ENCODE assay signal across 8 cellular contexts in the genomic region with DNA sequence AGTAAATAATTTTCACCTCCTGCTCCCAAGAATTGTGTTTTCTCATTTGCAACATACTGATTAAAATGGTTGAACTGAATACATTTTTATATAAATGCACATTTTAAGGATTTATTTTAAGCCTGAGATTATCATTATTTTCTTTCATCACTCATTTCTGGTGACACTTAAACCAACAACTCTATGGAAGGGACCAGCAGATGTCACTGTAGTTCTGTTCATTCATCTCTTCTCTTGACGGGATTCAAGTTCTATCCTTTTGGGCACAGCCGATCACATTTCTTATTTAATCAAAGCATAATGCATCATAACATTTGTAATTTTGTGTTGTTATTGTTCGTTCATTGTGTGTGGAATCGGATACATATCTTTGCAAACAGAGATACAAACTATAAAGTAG.
DNase-seq lines count a peak whose midpoint lies in the region; ATAC-seq, FAIRE-seq and TF ChIP-seq lines count a peak whose summit lies in the region.

No MANE protein-coding gene starts in this region.

- ATAC-seq in Right ventricle myocardium inferior: peak; percentile 57
- ATAC-seq in RWPE2 (ENCODE audit: low read depth): no peak
- ATAC-seq in sciatic nerve: peak; percentile 82
- ATAC-seq in esophagus mucosa: no peak
- ATAC-seq in HG03457 (IDR thresholded peaks at IDR 0.05; ENCODE audit: unreplicated experiment): no peak

- no peaks in the 10 kb centered on the region for H3K9me3 ChIP-seq in RWPE2 (ENCODE audit: severe bottlenecking)

- no peak for DNase-seq in Right ventricle myocardium inferior (ENCODE audit: missing footprints)
- no peak for DNase-seq in cardiac septum (ENCODE audit: low spot score)
- no peak for DNase-seq in RWPE2 (ENCODE audit: low spot score)
- peak in 1 of 2 donors; percentile 31 for DNase-seq in frontal cortex (ENCODE audit: low spot score in 2 of 2)
- no peak for DNase-seq in sciatic nerve (ENCODE audit: low spot score)
- no peak for DNase-seq in RCC 7860 (ENCODE audit: low spot score)

- H3K4me3 ChIP-seq in RWPE2 (ENCODE audit: severe bottlenecking): no peak overlapping the region

- FAIRE-seq in frontal cortex (lab: Jason Lieb, UNC): peak; percentile 88
- no peak for FAIRE-seq in RCC 7860 (lab: Jason Lieb, UNC)

- H3K27me3 ChIP-seq in RWPE2 (ENCODE audit: insufficient read depth, poor library complexity, severe bottlenecking): no peaks in the 10 kb centered on the region

- no peak overlapping the region for H3K27ac ChIP-seq in RWPE2 (ENCODE audit: poor library complexity, severe bottlenecking)

- intact Hi-C loops in Right ventricle myocardium inferior (cut with DNase I): loop anchor here (1.0 to 5.0 kb wide), 4 partner anchors 474 to 1019 kb away; partner anchors contain the start of gene ZNF521
- intact Hi-C loops in cardiac septum (cut with DNase I): loop anchor here (2.0 to 10.0 kb wide), 3 partner anchors 474 to 955 kb away; partner anchors contain the start of gene ZNF521
- intact Hi-C loops in sciatic nerve (cut with DNase I): no loop called here

- no peaks in the 10 kb centered on the region for H3K4me1 ChIP-seq in RWPE2 (ENCODE audit: insufficient read depth, poor library complexity, severe bottlenecking)

- TF ChIP-seq CTCF in RWPE2 (IDR thresholded peaks at IDR 0.05; ENCODE audit: poor library complexity, severe bottlenecking): peak; percentile 31

- no peaks in the 10 kb centered on the region for H3K36me3 ChIP-seq in RWPE2 (ENCODE audit: low read depth)

Comparison
In these comparisons a context has a peak if more than half of its experiments do, and no peak if none do; other contexts are left out.
1. ATAC-seq: peak in Right ventricle myocardium inferior (single experiment) and sciatic nerve (single experiment); none in RWPE2 (single experiment), esophagus mucosa (single experiment) and HG03457 (single experiment).